ENCODE assay signal across 12 cellular contexts in the genomic region with DNA sequence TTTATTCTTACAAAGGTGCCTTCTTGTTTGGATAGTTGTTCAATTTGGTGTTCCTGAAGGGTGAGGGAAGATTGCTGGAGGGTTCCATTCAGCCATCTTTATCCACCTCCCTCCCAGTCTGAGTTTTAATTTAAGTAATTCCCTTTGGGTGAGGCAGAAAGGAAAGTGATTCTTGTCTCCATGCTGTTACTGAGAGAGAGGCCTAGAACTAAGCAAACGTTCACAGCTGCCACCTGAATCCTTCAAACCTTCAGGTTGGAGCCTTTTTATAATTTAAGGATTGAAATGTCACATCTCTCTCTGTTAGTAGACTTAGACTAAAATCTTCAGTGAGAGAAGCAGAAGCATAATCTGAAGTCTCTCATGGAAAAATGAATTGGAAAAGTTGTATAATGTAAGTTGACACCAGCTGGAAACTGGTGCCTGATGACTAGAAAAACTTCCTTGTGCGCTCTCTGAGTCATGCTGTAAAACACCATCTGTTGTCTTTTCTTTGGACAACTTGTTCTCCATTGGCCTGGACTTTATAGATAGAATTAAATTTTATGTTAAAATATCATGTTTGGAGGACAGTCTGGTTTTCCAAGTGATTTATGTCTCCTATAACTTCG. TPM values are rescaled to one million over a fixed set of nuclear protein-coding genes. Genes with fewer than 3 reads are reported as not detected.
DNase-seq lines count a peak whose midpoint lies in the region; ATAC-seq and TF ChIP-seq lines count a peak whose summit lies in the region.
"Had no signal": no experiment of that assay in that cellular context is flagged by ENCODE, and none has a peak within 500 bp of the region (broad histone marks: within the 10 kb centered on the region; RNA-seq: fewer than 3 reads in every experiment).

No MANE protein-coding gene starts in this region.

- H3K79me1 ChIP-seq in IMR-90 (ENCODE audit: low read depth in 1 of 2, low read length in 2 of 2), result peaks cover 1 to 15% of the 10 kb centered on the region in 2 experiments; a peak in 2 of 4 replicates

- H2BK5ac ChIP-seq in IMR-90 (ENCODE audit: low read depth, low read length, poor library complexity, severe bottlenecking), result peak overlapping the region; percentile 63

- H3K9me3 ChIP-seq in IMR-90 (ENCODE audit: control insufficient read depth, insufficient read depth, low read length), result peaks cover 1% of the 10 kb centered on the region; the same call in 1 of the 2 replicates

- POLR2A ChIA-PET in IMR-90 (lab: Charles Lee; ENCODE audit: unreplicated experiment), result no interaction called here

- peak overlapping the region; percentile 58; the same call in 1 of the 2 replicates for H3K18ac ChIP-seq in IMR-90 (ENCODE audit: low read depth, low read length)

- no peak for TF ChIP-seq RAD21 in IMR-90 (IDR thresholded peaks at IDR 0.05; ENCODE audit: low read length)

- TF ChIP-seq CTCF in IMR-90 (conservative IDR thresholded peaks at IDR 0.05; ENCODE audit: low read depth, low read length) (no peak), cardiac fibroblast (IDR thresholded peaks at IDR 0.05; ENCODE audit: low read depth, low read length) (no peak), type B pancreatic cell (conservative IDR thresholded peaks at IDR 0.05) (no peak)

- H2BK120ac ChIP-seq in IMR-90 (ENCODE audit: low read depth, low read length), result peak overlapping the region; percentile 50; the same call in 1 of the 2 replicates

- peaks cover 4% of the 10 kb centered on the region for H3K9me1 ChIP-seq in IMR-90 (ENCODE audit: insufficient read depth, low read length)

- H3K27ac Mint-ChIP-seq in type B pancreatic cell, result peak overlapping the region; percentile 24
- H3K27ac Mint-ChIP-seq: activated naive CD4-positive, alpha-beta T cell treated with anti-CD3 and anti-CD28 coated beads for 36 hours had no signal

- no peak overlapping the region for H2AFZ ChIP-seq in IMR-90 (replicated peaks; ENCODE audit: low read length, poor library complexity)

- peak overlapping the region; percentile 4; the same call in 1 of the 2 replicates for H2BK20ac ChIP-seq in IMR-90 (ENCODE audit: low read depth, low read length)

- H3K36me3 Mint-ChIP-seq in type B pancreatic cell, result peaks cover 41% of the 10 kb centered on the region

- H3K27me3 Mint-ChIP-seq in type B pancreatic cell, result no peaks in the 10 kb centered on the region

- H4K5ac ChIP-seq in IMR-90 (ENCODE audit: low read depth, low read length), result peak overlapping the region; percentile 41; the same call in 1 of the 2 replicates

- peak overlapping the region; percentile 2; the same call in 1 of the 2 replicates for H3K14ac ChIP-seq in IMR-90 (replicated peaks; ENCODE audit: low read depth, low read length)

- H3K23ac ChIP-seq in IMR-90 (ENCODE audit: low read depth, low read length), result peak overlapping the region; percentile 1; the same call in 1 of the 2 replicates

- no peak overlapping the region; the same call in 2 of the 3 replicates for H2BK15ac ChIP-seq in IMR-90 (ENCODE audit: low read depth, low read length)

- intact Hi-C loops in IMR-90 (cut with micrococcal nuclease), result no loop called here

- peak overlapping the region; percentile 5; the same call in 1 of the 2 replicates for H3K4ac ChIP-seq in IMR-90 (ENCODE audit: low read depth, low read length)

- peak overlapping the region; percentile 7 to 46; a peak in 2 of 4 replicates for H4K8ac ChIP-seq in IMR-90 (ENCODE audit: low read depth in 2 of 2, low read length in 2 of 2)

- BruUV-seq in IMR-90 (replicated peaks; lab: Mats Ljungman, UMichigan), result no TSS peak

- peaks cover 8% of the 10 kb centered on the region; the same call in 1 of the 2 replicates for H3K36me3 ChIP-seq in IMR-90 (ENCODE audit: control insufficient read depth, insufficient read depth, low read length)

- no peak for TF ChIP-seq POLR2A in IMR-90 (IDR thresholded peaks at IDR 0.05; ENCODE audit: low read depth, low read length)

- peak overlapping the region; percentile 71 for H3K4me2 ChIP-seq in IMR-90 (ENCODE audit: low read depth, low read length)

- H4K20me1 ChIP-seq in IMR-90 (ENCODE audit: insufficient read depth, low read length), result no peaks in the 10 kb centered on the region

- in situ Hi-C loops in IMR-90 (cut with MboI; ENCODE audit: low sequenced_read_pairs), result no loop called here

- H3K9ac ChIP-seq in IMR-90 (ENCODE audit: low read depth, low read length), result 0 out of 2 replicates have a peak overlapping the region, but pooled peaks have one; percentile 21

- H3K4me3 ChIP-seq in IMR-90 (ENCODE audit: insufficient read depth, low read depth, low read length) (no peak overlapping the region), cardiac fibroblast (replicated peaks in 1 of 2; ENCODE audit: low read depth in 2 of 2, low read length in 2 of 2) (no peak overlapping the region)
- H3K4me3 ChIP-seq: SK-N-MC had no signal

- H3K4me1 Mint-ChIP-seq in type B pancreatic cell (ENCODE audit: unreplicated experiment), result peaks cover 6% of the 10 kb centered on the region

- H4K91ac ChIP-seq in IMR-90 (ENCODE audit: insufficient read depth, low read depth, low read length), result no peak overlapping the region

- H3K27me3 ChIP-seq in IMR-90 (ENCODE audit: control insufficient read depth, insufficient read depth, low read length), result no peaks in the 10 kb centered on the region
- H3K27me3 ChIP-seq in layer of hippocampus (ENCODE audit: control insufficient read depth, insufficient read depth, low read length), result no peaks in the 10 kb centered on the region

- peaks cover 19% of the 10 kb centered on the region for H3K4me1 ChIP-seq in IMR-90 (ENCODE audit: control insufficient read depth, insufficient read depth, low read length)

- no peak overlapping the region for H3K56ac ChIP-seq in IMR-90 (ENCODE audit: extremely low read depth, insufficient read depth, low read length)

- H3K4me3 Mint-ChIP-seq in type B pancreatic cell, result no peak overlapping the region
- H3K4me3 Mint-ChIP-seq: activated naive CD4-positive, alpha-beta T cell treated with anti-CD3 and anti-CD28 coated beads for 36 hours had no signal

- peak overlapping the region; percentile 1; the same call in 1 of the 2 replicates for H2AK5ac ChIP-seq in IMR-90 (ENCODE audit: low read depth, low read length)

- dilution Hi-C loops in IMR-90 (cut with HindIII; ENCODE audit: low sequenced_read_pairs, unreplicated experiment), result no loop called here

- peak; percentile 90 for DNase-seq in IMR-90
- peak; percentile 70 to 86 for DNase-seq in cardiac fibroblast (ENCODE audit: low read depth in 2 of 2)
- no peak for DNase-seq in type B pancreatic cell (ENCODE audit: extremely low spot score, unreplicated experiment)
- DNase-seq in SK-N-DZ (ENCODE audit: low spot score), result no peak
- no peak for DNase-seq in activated CD8-positive, alpha-beta memory T cell treated with anti-CD3 and anti-CD28 coated beads for 24 hours
- no peak for DNase-seq in NCI-H128 (lab: John Stamatoyannopoulos, UW; ENCODE audit: unreplicated experiment)
- DNase-seq in AML-193 (lab: John Stamatoyannopoulos, UW), result no peak
- DNase-seq: activated naive CD4-positive, alpha-beta T cell treated with anti-CD3 and anti-CD28 coated beads for 36 hours had no signal

- H3K27ac ChIP-seq in IMR-90 (ENCODE audit: insufficient read depth, low read length) (peak overlapping the region; percentile 68; the same call in 1 of the 2 replicates), layer of hippocampus (ENCODE audit: low read depth, low read length) (peak overlapping the region; percentile 64)
- H3K27ac ChIP-seq: HL-60, SK-N-MC had no signal

- no peaks in the 10 kb centered on the region for H3K9me3 Mint-ChIP-seq in type B pancreatic cell
- H3K9me3 Mint-ChIP-seq: activated naive CD4-positive, alpha-beta T cell treated with anti-CD3 and anti-CD28 coated beads for 36 hours had no signal

- no CpG with 5 or more reads among the region's 3 CpGs for WGBS in IMR-90 (ENCODE audit: extremely low coverage in 2 of 2, insufficient read length in 1 of 2), 2 experiments

- ATAC-seq in IMR-90 (ENCODE audit: low read depth), result peak; percentile 85
- ATAC-seq: left lobe of liver had no signal

- no peak overlapping the region for H2AK9ac ChIP-seq in IMR-90 (replicated peaks; ENCODE audit: low read depth, low read length, poor library complexity)

- CTCF ChIA-PET in IMR-90 (lab: Yijun Ruan, JAX), result interaction anchor here (0.6 to 1.2 kb wide), 3 partner anchors 14 to 242 kb away, joined by 3 to 7 read pairs (median 4); no protein-coding TSS in a partner anchor

TF ChIP-seq in IMR-90, 13 proteins besides CTCF, POLR2A, EP300 and RAD21 (continues in another document):
- TF ChIP-seq NFE2L2 (IDR thresholded peaks at IDR 0.05; ENCODE audit: low read depth, low read length) (no peak), RCOR1 (IDR thresholded peaks at IDR 0.05; ENCODE audit: insufficient replicate concordance, low read length) (no peak), SMC3 (IDR thresholded peaks at IDR 0.05; ENCODE audit: low read depth, low read length) (no peak), MAZ (IDR thresholded peaks at IDR 0.05; ENCODE audit: borderline replicate concordance, low read depth, low read length) (no peak), MAFK (IDR thresholded peaks at IDR 0.05; ENCODE audit: low read depth, low read length) (no peak), MXI1 (IDR thresholded peaks at IDR 0.05; ENCODE audit: borderline replicate concordance, low read depth, low read length) (0 out of 2 replicates have a peak, but pooled peaks have one; percentile 10)
- TF ChIP-seq, protein P1, sequence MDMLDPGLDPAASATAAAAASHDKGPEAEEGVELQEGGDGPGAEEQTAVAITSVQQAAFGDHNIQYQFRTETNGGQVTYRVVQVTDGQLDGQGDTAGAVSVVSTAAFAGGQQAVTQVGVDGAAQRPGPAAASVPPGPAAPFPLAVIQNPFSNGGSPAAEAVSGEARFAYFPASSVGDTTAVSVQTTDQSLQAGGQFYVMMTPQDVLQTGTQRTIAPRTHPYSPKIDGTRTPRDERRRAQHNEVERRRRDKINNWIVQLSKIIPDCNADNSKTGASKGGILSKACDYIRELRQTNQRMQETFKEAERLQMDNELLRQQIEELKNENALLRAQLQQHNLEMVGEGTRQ (IDR thresholded peaks at IDR 0.05; ENCODE audit: low read depth, low read length), result no peak

RNA-seq across cellular contexts. Expression of a gene that starts 14.6 kb away (rescaled TPM):
- total RNA-seq in IMR-90 (2012; rRNA removed) (31.5 and 32.5 TPM in 2 replicates), type B pancreatic cell (ENCODE audit: low replicate concordance) (23.2 and 30.6 TPM in 2 replicates)
- 11.4 and 14.9 TPM in 2 replicates for polyA plus RNA-seq in IMR-90 (2012; rRNA removed)
- 6.5 and 8.2 TPM in 2 replicates for polyA plus RNA-seq in IMR-90 (2012; cell fraction: cytosol; rRNA removed)
- 8.4 and 22.6 TPM in 2 replicates for polyA plus RNA-seq in IMR-90 (2012; cell fraction: nucleus; rRNA removed; ENCODE audit: low replicate concordance)
- 54.1 and 86.4 TPM in 2 replicates for polyA plus RNA-seq in SK-N-DZ (2014; cell fraction: cytosol; rRNA removed)
- polyA plus RNA-seq in SK-N-DZ (2014; cell fraction: nucleus; rRNA removed), result 43.1 and 61.7 TPM in 2 replicates

RNA-seq across cellular contexts. Expression of a gene that starts 14.9 kb away (rescaled TPM):
- 48.9 and 65.4 TPM in 2 replicates for total RNA-seq in IMR-90 (2012; rRNA removed)
- 10.7 and 13.1 TPM in 2 replicates for polyA plus RNA-seq in IMR-90 (2012; rRNA removed)
- 4.0 and 4.2 TPM in 2 replicates for polyA plus RNA-seq in IMR-90 (2012; cell fraction: cytosol; rRNA removed)
- polyA plus RNA-seq in IMR-90 (2012; cell fraction: nucleus; rRNA removed; ENCODE audit: low replicate concordance), result 3.1 and 15.3 TPM in 2 replicates
- 24.6 and 49.6 TPM in 2 replicates for total RNA-seq in type B pancreatic cell (ENCODE audit: low replicate concordance)
- polyA plus RNA-seq in SK-N-DZ (2014; cell fraction: cytosol; rRNA removed), result 8.1 and 10.7 TPM in 2 replicates
- polyA plus RNA-seq in SK-N-DZ (2014; cell fraction: nucleus; rRNA removed), result 8.8 and 10.2 TPM in 2 replicates

Comparison
In these comparisons a context has a peak if more than half of its experiments do, and no peak if none do; other contexts are left out.
1. DNase-seq: peak in IMR-90 (single experiment) and cardiac fibroblast (2 of 2); none in type B pancreatic cell (single experiment), SK-N-DZ (single experiment), activated CD8-positive, alpha-beta memory T cell treated with anti-CD3 and anti-CD28 coated beads for 24 hours (single experiment), NCI-H128 (single experiment) and AML-193 (0 of 2).